16 cellular contexts compared by ENCODE assay signal in the genomic region with DNA sequence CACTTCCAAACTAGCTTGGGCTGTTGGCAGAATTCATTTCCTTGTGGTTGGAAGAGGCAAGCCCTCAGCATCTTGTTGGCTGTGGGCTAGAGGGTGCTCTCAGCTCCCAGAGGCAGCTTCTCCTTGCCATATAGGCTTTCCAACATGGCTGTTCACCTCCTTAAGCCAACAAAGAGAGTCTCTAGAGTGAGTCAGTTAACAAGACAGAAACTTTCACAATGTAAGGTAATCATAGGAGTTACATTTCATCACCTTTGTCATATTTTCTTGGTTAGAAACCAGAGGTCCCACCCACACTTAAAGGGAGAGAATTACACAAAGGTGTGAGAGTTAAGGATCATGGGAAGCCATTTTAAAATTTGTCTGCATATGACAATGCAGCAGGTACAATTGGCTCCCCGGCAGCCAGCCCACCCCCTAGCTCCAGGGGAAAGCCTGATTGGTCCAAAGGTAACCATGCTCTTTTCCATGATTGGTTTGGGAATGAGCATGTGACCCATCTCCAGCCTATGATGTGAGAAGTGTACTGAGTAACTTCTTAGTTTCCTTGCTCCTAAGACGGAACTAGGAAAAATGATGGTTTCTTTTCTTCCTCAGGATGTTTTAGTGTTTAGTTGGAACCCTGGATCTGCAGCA.
DNase-seq lines count a peak whose midpoint lies in the region; ATAC-seq and TF ChIP-seq lines count a peak whose summit lies in the region.
"Had no signal": no experiment of that assay in that cellular context is flagged by ENCODE, and none has a peak within 500 bp of the region (broad histone marks: within the 10 kb centered on the region; RNA-seq: fewer than 3 reads in every experiment).

No MANE protein-coding gene starts in this region.

- H3K27me3 Mint-ChIP-seq in endodermal cell (ENCODE audit: insufficient read depth): peaks cover 85% of the 10 kb centered on the region
- no peaks in the 10 kb centered on the region for H3K27me3 Mint-ChIP-seq in activated CD4-positive, alpha-beta T cell treated with anti-CD3 and anti-CD28 coated beads, Interleukin-2, amount 10 ng/mL, durations not matched to agents 24 days and 14 days

- no peak overlapping the region for H3K4me3 ChIP-seq in HEK293 (ENCODE audit: low read depth, low read length)
- H3K4me3 ChIP-seq in RWPE2 (ENCODE audit: severe bottlenecking): no peak overlapping the region
- H3K4me3 ChIP-seq in endodermal cell (ENCODE audit: low read length): no peak overlapping the region
- no peak overlapping the region for H3K4me3 ChIP-seq in trophoblast cell (ENCODE audit: low read depth, low read length)
- H3K4me3 ChIP-seq: A549, HAP-1 had no signal

- H2AK5ac ChIP-seq in trophoblast cell (ENCODE audit: low read length): peak overlapping the region; percentile 60

- POLR2A ChIA-PET in HEK293 (lab: Yijun Ruan, JAX) (interaction anchor here (0.6 to 0.7 kb wide), 2 partner anchors 63 to 197 kb away, joined by 3 read pairs; no protein-coding TSS in a partner anchor), RWPE1 (lab: Yijun Ruan, JAX; ENCODE audit: low non-redundant PET) (no interaction called here)

- H3K27me3 ChIP-seq in RWPE2 (ENCODE audit: insufficient read depth, poor library complexity, severe bottlenecking): no peaks in the 10 kb centered on the region
- H3K27me3 ChIP-seq in endodermal cell (ENCODE audit: control insufficient read depth, insufficient read depth, low read length, poor library complexity, severe bottlenecking): peaks cover 67% of the 10 kb centered on the region
- H3K27me3 ChIP-seq in trophoblast cell (ENCODE audit: insufficient read depth, low read length): no peaks in the 10 kb centered on the region

- CTCF ChIA-PET in HEK293 (lab: Yijun Ruan, JAX): no interaction called here
- CTCF ChIA-PET in RWPE1 (lab: Yijun Ruan, JAX): interaction anchor here (0.6 to 0.9 kb wide), 4 partner anchors 8 to 897 kb away, joined by 4 to 7 read pairs (median 4); no protein-coding TSS in a partner anchor

- no peak overlapping the region for H3K4me2 ChIP-seq in trophoblast cell (ENCODE audit: low read length)
- H3K4me2 ChIP-seq: A549 had no signal

- H3K36me3 ChIP-seq in HEK293 (ENCODE audit: control insufficient read depth in 2 of 2, insufficient read depth in 1 of 2, low read length in 2 of 2) (no peaks in the 10 kb centered on the region), RWPE2 (ENCODE audit: low read depth) (no peaks in the 10 kb centered on the region), endodermal cell (ENCODE audit: control insufficient read depth, insufficient read depth, low read length) (no peaks in the 10 kb centered on the region), trophoblast cell (ENCODE audit: control insufficient read depth in 1 of 2, insufficient read depth in 2 of 2, low read length in 2 of 2) (no peaks in the 10 kb centered on the region)
- H3K36me3 ChIP-seq: HAP-1 had no signal

- no peak overlapping the region for H3K14ac ChIP-seq in trophoblast cell (ENCODE audit: low read length)

- no peak overlapping the region for H4K12ac ChIP-seq in trophoblast cell (ENCODE audit: low read depth, low read length)

- H3K4ac ChIP-seq in trophoblast cell (ENCODE audit: low read depth, low read length): no peak overlapping the region

- peaks cover 8% of the 10 kb centered on the region for H3K79me2 ChIP-seq in trophoblast cell (ENCODE audit: control insufficient read depth, insufficient read depth, low read length, poor library complexity)

- H2BK120ac ChIP-seq in trophoblast cell (ENCODE audit: insufficient read depth, low read length, poor library complexity): peak overlapping the region; percentile 63

- H3K9me3 Mint-ChIP-seq in endodermal cell: peaks cover 6% of the 10 kb centered on the region
- H3K9me3 Mint-ChIP-seq in activated CD4-positive, alpha-beta T cell treated with anti-CD3 and anti-CD28 coated beads, Interleukin-2, amount 10 ng/mL, durations not matched to agents 24 days and 14 days: no peaks in the 10 kb centered on the region

- H3K27ac ChIP-seq in HEK293 (ENCODE audit: extremely low read depth, low read depth, low read length): no peak overlapping the region
- no peak overlapping the region for H3K27ac ChIP-seq in RWPE2 (ENCODE audit: poor library complexity, severe bottlenecking)
- H3K27ac ChIP-seq in endodermal cell (ENCODE audit: low read depth, low read length): no peak overlapping the region
- H3K27ac ChIP-seq in trophoblast cell (ENCODE audit: low read depth, low read length): no peak overlapping the region
- no peak overlapping the region for H3K27ac ChIP-seq in RWPE1
- H3K27ac ChIP-seq: A549 had no signal

- no peaks in the 10 kb centered on the region for H3K36me3 Mint-ChIP-seq in endodermal cell (ENCODE audit: low read depth)
- H3K36me3 Mint-ChIP-seq in activated CD4-positive, alpha-beta T cell treated with anti-CD3 and anti-CD28 coated beads, Interleukin-2, amount 10 ng/mL, durations not matched to agents 24 days and 14 days (ENCODE audit: low read depth): no peaks in the 10 kb centered on the region
- H3K36me3 Mint-ChIP-seq: CD14-positive monocyte; CD8-positive, alpha-beta T cell had no signal

- DNase-seq in RWPE2 (ENCODE audit: low spot score): no peak
- peak; percentile 29 for DNase-seq in endodermal cell
- peak; percentile 43 to 80 for DNase-seq in trophoblast cell
- DNase-seq in Right ventricle myocardium superior: no peak
- DNase-seq in activated CD4-positive, alpha-beta T cell treated with anti-CD3 and anti-CD28 coated beads, Interleukin-2, amount 10 ng/mL, durations not matched to agents 24 days and 14 days: no peak
- no peak for DNase-seq in RWPE1 (ENCODE audit: low spot score)
- DNase-seq in GOT3 (lab: John Stamatoyannopoulos, UW): no peak
- DNase-seq: CD8-positive, alpha-beta T cell; COR-L47; DND-41; GDM1; HFFc6 had no signal

- peak overlapping the region; percentile 50 for H4K91ac ChIP-seq in trophoblast cell (ENCODE audit: low read depth, low read length)

- no peaks in the 10 kb centered on the region for H3K9me3 ChIP-seq in HEK293 (ENCODE audit: control insufficient read depth, insufficient read depth, low read depth, low read length)
- no peaks in the 10 kb centered on the region for H3K9me3 ChIP-seq in RWPE2 (ENCODE audit: severe bottlenecking)
- H3K9me3 ChIP-seq in endodermal cell (ENCODE audit: control insufficient read depth, low read length): peaks cover 4% of the 10 kb centered on the region
- no peaks in the 10 kb centered on the region for H3K9me3 ChIP-seq in trophoblast cell (ENCODE audit: insufficient read depth, low read depth, low read length)
- H3K9me3 ChIP-seq: HAP-1 had no signal

- WGBS in endodermal cell (ENCODE audit: insufficient coverage in 1 of 2, insufficient read length in 1 of 2), 2 experiments: 93 to 94% methylated on average over 2 of the region's 2 CpGs
- no CpG with 5 or more reads among the region's 2 CpGs for WGBS in trophoblast cell (ENCODE audit: extremely low coverage, insufficient coverage, insufficient read length)

- intact Hi-C loops in Right ventricle myocardium superior (cut with DNase I): no loop called here
- intact Hi-C loops in activated CD4-positive, alpha-beta T cell treated with anti-CD3 and anti-CD28 coated beads, Interleukin-2, amount 10 ng/mL, durations not matched to agents 24 days and 14 days (cut with micrococcal nuclease): no loop called here

- peak overlapping the region; percentile 67 for H3K18ac ChIP-seq in trophoblast cell (ENCODE audit: low read length)

- H3K27ac Mint-ChIP-seq in endodermal cell: no peak overlapping the region
- no peak overlapping the region for H3K27ac Mint-ChIP-seq in activated CD4-positive, alpha-beta T cell treated with anti-CD3 and anti-CD28 coated beads, Interleukin-2, amount 10 ng/mL, durations not matched to agents 24 days and 14 days
- H3K27ac Mint-ChIP-seq: CD14-positive monocyte; CD8-positive, alpha-beta T cell; HFFc6 had no signal

- H3K4me1 ChIP-seq in HEK293 (ENCODE audit: control insufficient read depth, insufficient read depth, low read length) (peaks cover 12% of the 10 kb centered on the region), RWPE2 (ENCODE audit: insufficient read depth, poor library complexity, severe bottlenecking) (no peaks in the 10 kb centered on the region), endodermal cell (ENCODE audit: control insufficient read depth, insufficient read depth, low read length) (peaks cover 12% of the 10 kb centered on the region), trophoblast cell (ENCODE audit: control insufficient read depth in 1 of 2, insufficient read depth in 2 of 2, low read length in 2 of 2) (peaks cover 24 to 29% of the 10 kb centered on the region in 2 experiments)

- H3K4me1 Mint-ChIP-seq in endodermal cell: peaks cover 16% of the 10 kb centered on the region
- no peaks in the 10 kb centered on the region for H3K4me1 Mint-ChIP-seq in activated CD4-positive, alpha-beta T cell treated with anti-CD3 and anti-CD28 coated beads, Interleukin-2, amount 10 ng/mL, durations not matched to agents 24 days and 14 days
- H3K4me1 Mint-ChIP-seq: CD14-positive monocyte had no signal

- H4K8ac ChIP-seq in trophoblast cell (ENCODE audit: low read depth, low read length): no peak overlapping the region

- peaks cover 43% of the 10 kb centered on the region for H3K79me1 ChIP-seq in trophoblast cell (ENCODE audit: low read length)

- peak overlapping the region; percentile 96 for H2BK12ac ChIP-seq in trophoblast cell (ENCODE audit: low read length)

- H3K4me3 Mint-ChIP-seq in endodermal cell: no peak overlapping the region
- H3K4me3 Mint-ChIP-seq in activated CD4-positive, alpha-beta T cell treated with anti-CD3 and anti-CD28 coated beads, Interleukin-2, amount 10 ng/mL, durations not matched to agents 24 days and 14 days: no peak overlapping the region
- H3K4me3 Mint-ChIP-seq: CD14-positive monocyte; CD8-positive, alpha-beta T cell; HFFc6 had no signal

- ATAC-seq in RWPE2 (ENCODE audit: low read depth): peak; percentile 55
- no peak for ATAC-seq in Right ventricle myocardium superior (ENCODE audit: poor library complexity)
- ATAC-seq: A549; CD8-positive, alpha-beta T cell had no signal

- H2AFZ ChIP-seq in trophoblast cell (ENCODE audit: insufficient read depth, low read length, poor library complexity): no peak overlapping the region

- H3K9ac ChIP-seq in endodermal cell (ENCODE audit: extremely low read depth, low read length, poor library complexity, severe bottlenecking): no peak overlapping the region
- no peak overlapping the region for H3K9ac ChIP-seq in trophoblast cell (ENCODE audit: low read length)

- H3K23ac ChIP-seq in trophoblast cell (ENCODE audit: low read length): no peak overlapping the region

- peak overlapping the region; percentile 55 for H2BK5ac ChIP-seq in trophoblast cell (ENCODE audit: low read depth, low read length, poor library complexity)

- TF ChIP-seq CTCF in HEK293 (tag by site-specific recombination; IDR thresholded peaks at IDR 0.05) (no peak), RWPE2 (IDR thresholded peaks at IDR 0.05; ENCODE audit: poor library complexity, severe bottlenecking) (no peak), endodermal cell (conservative IDR thresholded peaks at IDR 0.05) (no peak), RWPE1 (conservative IDR thresholded peaks at IDR 0.05; ENCODE audit: low read depth) (no peak)

TF ChIP-seq in HEK293, 187 proteins besides CTCF, POLR2A, EP300 and RAD21 (continues in another document):
- TF ChIP-seq ZNF133 (tag by site-specific recombination; IDR thresholded peaks at IDR 0.05) (peak; percentile 94), SETDB1 (IDR thresholded peaks at IDR 0.05; ENCODE audit: insufficient read length, low read length) (peak; percentile 39)

Comparison
In these comparisons a context has a peak if more than half of its experiments do, and no peak if none do; other contexts are left out.
1. DNase-seq: peak in endodermal cell (single experiment) and trophoblast cell (2 of 2); none in RWPE2 (single experiment), Right ventricle myocardium superior (single experiment), activated CD4-positive, alpha-beta T cell treated with anti-CD3 and anti-CD28 coated beads, Interleukin-2, amount 10 ng/mL, durations not matched to agents 24 days and 14 days (single experiment), RWPE1 (single experiment) and GOT3 (single experiment).